Comparison of ENCODE assay signal across 7 cellular contexts in the genomic region with DNA sequence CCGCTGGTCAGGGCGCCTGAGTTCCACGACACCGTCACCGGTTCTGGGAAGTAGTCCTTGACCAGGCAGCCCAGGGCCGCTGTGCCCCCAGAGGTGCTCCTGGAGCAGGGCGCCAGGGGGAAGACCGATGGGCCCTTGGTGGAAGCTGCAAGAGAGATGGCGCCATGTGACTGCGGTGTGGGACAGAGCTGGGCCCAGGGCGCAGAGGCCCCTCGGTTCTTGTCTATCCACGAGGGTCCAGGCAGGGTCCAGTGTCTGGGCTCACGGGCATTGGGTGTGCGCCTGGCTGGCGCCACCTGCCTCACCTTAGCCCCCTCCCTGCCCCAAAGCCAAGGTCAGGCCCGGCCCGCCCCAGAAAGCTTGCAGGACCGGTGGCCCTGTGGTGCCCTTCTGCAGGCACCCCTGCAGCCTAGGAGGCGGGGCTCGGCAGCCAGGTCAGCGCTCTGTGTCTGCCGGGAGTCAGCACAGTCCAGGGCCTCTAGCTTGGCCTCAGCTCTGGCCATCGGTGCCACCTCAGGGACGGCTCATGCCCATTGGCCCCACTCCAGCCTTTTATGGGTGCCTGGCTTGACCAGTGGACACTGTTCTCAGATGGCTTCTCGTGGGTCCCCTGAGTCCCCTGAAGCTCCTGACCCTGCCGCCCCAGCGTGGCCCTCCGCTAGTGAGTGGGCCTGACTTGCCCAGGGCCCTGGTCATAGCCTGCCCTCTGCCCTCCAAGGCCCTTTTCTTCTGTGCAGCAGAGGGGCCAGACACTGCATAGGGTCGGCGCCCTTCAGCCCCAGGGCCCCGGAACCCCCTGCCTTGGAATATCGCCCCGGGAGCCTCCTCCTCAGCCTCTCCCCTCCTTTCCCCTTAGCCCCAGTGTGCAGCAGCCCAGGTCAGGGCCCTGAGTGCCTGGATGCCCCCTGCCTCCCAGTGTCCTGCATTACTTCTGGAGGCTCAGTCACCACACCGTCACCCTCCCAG.
A peak's percentile ranks its signal among the peaks of the same experiment; 100 is the strongest.
DNase-seq lines count a peak whose midpoint lies in the region; ATAC-seq and TF ChIP-seq lines count a peak whose summit lies in the region.
"Not testable (repeated sequence)": the region's sequence is repeated elsewhere in the genome, so short reads cannot be mapped to it uniquely, and the experiment has no call there.

No MANE protein-coding gene starts in this region.

- H3K4me3 Mint-ChIP-seq in natural killer cell treated with Interleukin-12 subunit alpha and Interleukin-12 subunit beta and Interleukin-15 and Interleukin-18, amount 100 ng/mL, for 72 hours = not testable (repeated sequence)

- H3K27me3 Mint-ChIP-seq in natural killer cell treated with Interleukin-12 subunit alpha and Interleukin-12 subunit beta and Interleukin-15 and Interleukin-18, amount 100 ng/mL, for 72 hours = peaks cover 0 to 10% of the 10 kb centered on the region in 2 donors

- not testable (repeated sequence) for H3K9me3 ChIP-seq in Karpas-422 (ENCODE audit: low read length); SU-DHL-6 (ENCODE audit: insufficient read depth, low read length); right lobe of liver

- peak; percentile 3 for DNase-seq in GM12865 (ENCODE audit: low read depth)
- peak; percentile 38 for DNase-seq in Karpas-422
- not testable (repeated sequence) for DNase-seq in Right ventricle myocardium inferior (ENCODE audit: missing footprints); right lobe of liver; natural killer cell treated with Interleukin-12 subunit alpha and Interleukin-12 subunit beta and Interleukin-15 and Interleukin-18, amount 100 ng/mL, for 72 hours (ENCODE audit: low spot score); stimulated activated naive CD8-positive, alpha-beta T cell treated with anti-CD3 and anti-CD28 coated beads, Interleukin-15, Interleukin-2, amounts not matched to agents 100 U/mL and 50 U/mL, for 24 hours

- H3K9me2 ChIP-seq in Karpas-422 (replicated peaks; ENCODE audit: insufficient read depth, low read length); SU-DHL-6 (replicated peaks; ENCODE audit: insufficient read depth, low read length): not testable (repeated sequence)

- not testable (repeated sequence) for TF ChIP-seq POLR2A in right lobe of liver (IDR thresholded peaks at IDR 0.05)

- H4K20me1 ChIP-seq in Karpas-422 (ENCODE audit: insufficient read depth, low read depth, low read length); SU-DHL-6 (ENCODE audit: low read depth, low read length): not testable (repeated sequence)

- H3K4me2 ChIP-seq in Karpas-422 (ENCODE audit: low read depth, low read length, poor library complexity, severe bottlenecking); SU-DHL-6 (ENCODE audit: low read depth, low read length, poor library complexity, severe bottlenecking): not testable (repeated sequence)

- H3K4me1 Mint-ChIP-seq in natural killer cell treated with Interleukin-12 subunit alpha and Interleukin-12 subunit beta and Interleukin-15 and Interleukin-18, amount 100 ng/mL, for 72 hours (ENCODE audit: low read depth in 2 of 2) = not testable (repeated sequence)

- not testable (repeated sequence) for H3K4me3 ChIP-seq in GM12865 (ENCODE audit: low read depth, low read length); Karpas-422 (ENCODE audit: low read length); SU-DHL-6 (ENCODE audit: insufficient read depth, low read length, poor library complexity, severe bottlenecking); right lobe of liver

- not testable (repeated sequence) for H3F3A ChIP-seq in SU-DHL-6 (ENCODE audit: insufficient read depth)

- WGBS in right lobe of liver (ENCODE audit: insufficient coverage, low coverage, low lambda C conversion rate, missing lambda C conversion rate) = 100% methylated on average over 3 of the region's 35 CpGs

- not testable (repeated sequence) for H3K27ac Mint-ChIP-seq in natural killer cell treated with Interleukin-12 subunit alpha and Interleukin-12 subunit beta and Interleukin-15 and Interleukin-18, amount 100 ng/mL, for 72 hours

- H3K9me3 Mint-ChIP-seq in natural killer cell treated with Interleukin-12 subunit alpha and Interleukin-12 subunit beta and Interleukin-15 and Interleukin-18, amount 100 ng/mL, for 72 hours = not testable (repeated sequence)

- not testable (repeated sequence) for H3K4me1 ChIP-seq in Karpas-422 (ENCODE audit: low read length); right lobe of liver

- H3K27me3 ChIP-seq in Karpas-422 (ENCODE audit: low read length); SU-DHL-6 (ENCODE audit: low read length); right lobe of liver: not testable (repeated sequence)

- not testable (repeated sequence) for H2AFZ ChIP-seq in Karpas-422 (ENCODE audit: low read length); SU-DHL-6 (ENCODE audit: low read depth, low read length, severe bottlenecking)

- H3K27ac ChIP-seq in Karpas-422 (ENCODE audit: low read length); right lobe of liver: not testable (repeated sequence)
- peak overlapping the region; percentile 73 for H3K27ac ChIP-seq in SU-DHL-6 (ENCODE audit: low read depth, low read length)

- not testable (repeated sequence) for H3K36me3 Mint-ChIP-seq in natural killer cell treated with Interleukin-12 subunit alpha and Interleukin-12 subunit beta and Interleukin-15 and Interleukin-18, amount 100 ng/mL, for 72 hours

- H3K79me2 ChIP-seq in Karpas-422 (ENCODE audit: low read length) = not testable (repeated sequence)
- H3K79me2 ChIP-seq in SU-DHL-6 (ENCODE audit: insufficient read depth, low read length) = peaks cover 18% of the 10 kb centered on the region

- H3K9ac ChIP-seq in Karpas-422 (ENCODE audit: low read length) = not testable (repeated sequence)
- peak overlapping the region; percentile 41; the same call in 1 of the 2 replicates for H3K9ac ChIP-seq in SU-DHL-6 (ENCODE audit: low read length)

- not testable (repeated sequence) for TF ChIP-seq CTCF in GM12865 (IDR thresholded peaks at IDR 0.05; ENCODE audit: insufficient read depth, low read depth, low read length, missing control alignments); SU-DHL-6 (IDR thresholded peaks at IDR 0.05; ENCODE audit: insufficient read depth, low read length, poor library complexity, severe bottlenecking); right lobe of liver (IDR thresholded peaks at IDR 0.05)

- ATAC-seq in Right ventricle myocardium inferior = peak; percentile 42
- ATAC-seq in right lobe of liver = peak; percentile 78 to 92 (median 84)
- peak; percentile 20 to 48 for ATAC-seq in natural killer cell treated with Interleukin-12 subunit alpha and Interleukin-12 subunit beta and Interleukin-15 and Interleukin-18, amount 100 ng/mL, for 72 hours
- peak; percentile 8 for ATAC-seq in stimulated activated naive CD8-positive, alpha-beta T cell treated with anti-CD3 and anti-CD28 coated beads, Interleukin-15, Interleukin-2, amounts not matched to agents 100 U/mL and 50 U/mL, for 24 hours

- intact Hi-C loops in Right ventricle myocardium inferior (cut with DNase I); right lobe of liver (cut with DNase I): not testable (repeated sequence)

- not testable (repeated sequence) for H3K36me3 ChIP-seq in Karpas-422 (ENCODE audit: insufficient read depth, low read length); SU-DHL-6 (ENCODE audit: low read length); right lobe of liver

Comparison
In these comparisons a context has a peak if more than half of its experiments do, and no peak if none do; other contexts are left out.
1. ATAC-seq: peak in every context shown above with its lines; median percentile 84 in right lobe of liver; 42 in Right ventricle myocardium inferior; 34 in natural killer cell treated with Interleukin-12 subunit alpha and Interleukin-12 subunit beta and Interleukin-15 and Interleukin-18, amount 100 ng/mL, for 72 hours; 8 in stimulated activated naive CD8-positive, alpha-beta T cell treated with anti-CD3 and anti-CD28 coated beads, Interleukin-15, Interleukin-2, amounts not matched to agents 100 U/mL and 50 U/mL, for 24 hours.